ENCODE assay signal across 36 cellular contexts in genomic region chr1:164853146-164853545, GRCh38.
"Had no signal": no experiment of that assay in that cellular context is flagged by ENCODE, and none has a peak within 500 bp of the region (broad histone marks: within the 10 kb centered on the region; RNA-seq: fewer than 3 reads in every experiment).

No MANE protein-coding gene starts in this region.

- H3K4me3 Mint-ChIP-seq: activated CD4-positive, alpha-beta memory T cell treated with anti-CD3 and anti-CD28 coated beads, Interleukin-2, amount 10 ng/mL, durations not matched to agents 7 days and 5 days; activated CD4-positive, alpha-beta T cell treated with anti-CD3 and anti-CD28 coated beads for 36 hours; activated CD4-positive, alpha-beta T cell treated with anti-CD3 and anti-CD28 coated beads, Interleukin-2, amount 10 ng/mL, durations not matched to agents 7 days and 5 days; activated CD8-positive, alpha-beta memory T cell treated with anti-CD3 and anti-CD28 coated beads, Interleukin-2, amount 10 ng/mL, durations not matched to agents 7 days and 5 days; activated CD8-positive, alpha-beta T cell treated with anti-CD3 and anti-CD28 coated beads, Interleukin-2, amount 10 ng/mL, durations not matched to agents 7 days and 5 days; activated naive CD4-positive, alpha-beta T cell treated with anti-CD3 and anti-CD28 coated beads for 36 hours; activated naive CD8-positive, alpha-beta T cell treated with anti-CD3 and anti-CD28 coated beads for 36 hours; activated T-cell treated with anti-CD3 and anti-CD28 coated beads, Interleukin-2, amount 50 U/mL, for 24 hours; T-helper 1 cell treated with Interleukin-12 subunit alpha and Interleukin-12 subunit beta and Interleukin-4 antibody, amounts not matched to agents 30 μg/mL and 1 μg/mL, for 36 hours; T-helper 2 cell treated with Interferon-gamma antibody and Interleukin-4, amounts not matched to agents 5 μg/mL and 100 μg/mL, for 36 hours; WTC11 had no signal

- H3K4me1 Mint-ChIP-seq: activated CD4-positive, alpha-beta memory T cell treated with anti-CD3 and anti-CD28 coated beads, Interleukin-2, amount 10 ng/mL, durations not matched to agents 7 days and 5 days; activated CD4-positive, alpha-beta T cell treated with anti-CD3 and anti-CD28 coated beads for 36 hours; activated CD4-positive, alpha-beta T cell treated with anti-CD3 and anti-CD28 coated beads, Interleukin-2, amount 10 ng/mL, durations not matched to agents 7 days and 5 days; activated CD8-positive, alpha-beta memory T cell treated with anti-CD3 and anti-CD28 coated beads, Interleukin-2, amount 10 ng/mL, durations not matched to agents 7 days and 5 days; activated naive CD8-positive, alpha-beta T cell treated with anti-CD3 and anti-CD28 coated beads for 36 hours had no signal

- H3K4me1 ChIP-seq: adrenal gland, breast epithelium had no signal

- H3K27ac ChIP-seq: adrenal gland, body of pancreas, brain microvascular endothelial cell, breast epithelium, WERI-Rb-1 had no signal

- H3K27me3 ChIP-seq: adrenal gland, body of pancreas, brain microvascular endothelial cell, breast epithelium had no signal

- H3K9me3 ChIP-seq: adrenal gland, body of pancreas, breast epithelium had no signal

- H3K27me3 Mint-ChIP-seq: activated CD4-positive, alpha-beta memory T cell treated with anti-CD3 and anti-CD28 coated beads, Interleukin-2, amount 10 ng/mL, durations not matched to agents 7 days and 5 days; activated CD4-positive, alpha-beta T cell treated with anti-CD3 and anti-CD28 coated beads for 36 hours; activated CD4-positive, alpha-beta T cell treated with anti-CD3 and anti-CD28 coated beads, Interleukin-2, amount 10 ng/mL, durations not matched to agents 7 days and 5 days; activated CD8-positive, alpha-beta memory T cell treated with anti-CD3 and anti-CD28 coated beads, Interleukin-2, amount 10 ng/mL, durations not matched to agents 7 days and 5 days had no signal

- H3K9me3 Mint-ChIP-seq: activated CD4-positive, alpha-beta memory T cell treated with anti-CD3 and anti-CD28 coated beads, Interleukin-2, amount 10 ng/mL, durations not matched to agents 7 days and 5 days; activated CD4-positive, alpha-beta T cell treated with anti-CD3 and anti-CD28 coated beads, Interleukin-2, amount 10 ng/mL, durations not matched to agents 7 days and 5 days; activated naive CD4-positive, alpha-beta T cell treated with anti-CD3 and anti-CD28 coated beads for 36 hours; activated naive CD8-positive, alpha-beta T cell treated with anti-CD3 and anti-CD28 coated beads for 36 hours; activated T-cell treated with anti-CD3 and anti-CD28 coated beads, Interleukin-2, amount 50 U/mL, for 24 hours; activated T-helper 2 cell treated with anti-CD3 and anti-CD28 coated beads, Interferon-gamma antibody, Interleukin-2, Interleukin-4, amounts not matched to agents 10 μg/mL and 5 μg/mL and 100 μg/mL, durations not matched to agents 14 hours and 24 hours and 36 hours; T-helper 1 cell treated with Interleukin-12 subunit alpha and Interleukin-12 subunit beta and Interleukin-4 antibody, amounts not matched to agents 30 μg/mL and 1 μg/mL, for 36 hours had no signal

- H3K27ac Mint-ChIP-seq: activated CD4-positive, alpha-beta memory T cell treated with anti-CD3 and anti-CD28 coated beads, Interleukin-2, amount 10 ng/mL, durations not matched to agents 7 days and 5 days; activated CD4-positive, alpha-beta T cell treated with anti-CD3 and anti-CD28 coated beads for 36 hours; activated CD4-positive, alpha-beta T cell treated with anti-CD3 and anti-CD28 coated beads, Interleukin-2, amount 10 ng/mL, durations not matched to agents 7 days and 5 days; activated CD8-positive, alpha-beta memory T cell treated with anti-CD3 and anti-CD28 coated beads, Interleukin-2, amount 10 ng/mL, durations not matched to agents 7 days and 5 days; activated CD8-positive, alpha-beta T cell treated with anti-CD3 and anti-CD28 coated beads, Interleukin-2, amount 10 ng/mL, durations not matched to agents 7 days and 5 days; activated naive CD4-positive, alpha-beta T cell treated with anti-CD3 and anti-CD28 coated beads for 36 hours; activated naive CD4-positive, alpha-beta T cell treated with anti-CD3 and anti-CD28 coated beads, Interleukin-2, amount 50 U/mL, for 72 hours; activated naive CD8-positive, alpha-beta T cell treated with anti-CD3 and anti-CD28 coated beads for 36 hours; activated T-cell treated with anti-CD3 and anti-CD28 coated beads, Interleukin-2, amount 50 U/mL, for 24 hours; activated T-helper 2 cell treated with anti-CD3 and anti-CD28 coated beads, Interferon-gamma antibody, Interleukin-2, Interleukin-4, amounts not matched to agents 10 μg/mL and 5 μg/mL and 100 μg/mL, durations not matched to agents 14 hours and 24 hours and 36 hours; T-helper 1 cell treated with Interleukin-12 subunit alpha and Interleukin-12 subunit beta and Interleukin-4 antibody, amounts not matched to agents 30 μg/mL and 1 μg/mL, for 36 hours; T-helper 2 cell treated with Interferon-gamma antibody and Interleukin-4, amounts not matched to agents 5 μg/mL and 100 μg/mL, for 36 hours; WTC11 had no signal

- H3K36me3 ChIP-seq: adrenal gland, breast epithelium, WERI-Rb-1 had no signal

- H3K36me3 Mint-ChIP-seq: activated CD8-positive, alpha-beta memory T cell treated with anti-CD3 and anti-CD28 coated beads, Interleukin-2, amount 10 ng/mL, durations not matched to agents 7 days and 5 days; activated naive CD4-positive, alpha-beta T cell treated with anti-CD3 and anti-CD28 coated beads, Interleukin-2, amount 50 U/mL, for 72 hours; activated naive CD8-positive, alpha-beta T cell treated with anti-CD3 and anti-CD28 coated beads for 36 hours had no signal

- DNase-seq: activated CD4-positive, alpha-beta memory T cell treated with anti-CD3 and anti-CD28 coated beads, Interleukin-2, amount 10 ng/mL, durations not matched to agents 7 days and 5 days; activated CD4-positive, alpha-beta T cell treated with anti-CD3 and anti-CD28 coated beads for 1 hour; activated CD4-positive, alpha-beta T cell treated with anti-CD3 and anti-CD28 coated beads for 36 hours; activated CD4-positive, alpha-beta T cell treated with anti-CD3 and anti-CD28 coated beads for 48 hours; activated CD4-positive, alpha-beta T cell treated with anti-CD3 and anti-CD28 coated beads, Interleukin-2, amount 10 ng/mL, durations not matched to agents 7 days and 5 days; activated CD4-positive, alpha-beta T cell treated with anti-CD3 and anti-CD28 coated beads, Interleukin-2, amount 50 U/mL, for 48 hours; activated CD4-positive, CD25-positive, alpha-beta regulatory T cell; activated CD8-positive, alpha-beta memory T cell treated with anti-CD3 and anti-CD28 coated beads for 24 hours; activated CD8-positive, alpha-beta memory T cell treated with anti-CD3 and anti-CD28 coated beads, Interleukin-2, amount 10 ng/mL, durations not matched to agents 7 days and 5 days; activated CD8-positive, alpha-beta memory T cell treated with anti-CD3 and anti-CD28 coated beads, Interleukin-2, amount 50 U/mL, for 48 hours; activated CD8-positive, alpha-beta T cell treated with anti-CD3 and anti-CD28 coated beads, Interleukin-2, amount 10 ng/mL, durations not matched to agents 7 days and 5 days; activated effector memory CD4-positive, alpha-beta T cell treated with Interleukin-2 at 50 U/mL for 16 hours; activated gamma-delta T cell; activated naive CD4-positive, alpha-beta T cell treated with anti-CD3 and anti-CD28 coated beads for 36 hours; activated naive CD4-positive, alpha-beta T cell treated with anti-CD3 and anti-CD28 coated beads, Interleukin-2, amount 50 U/mL, for 16 hours; activated naive CD8-positive, alpha-beta T cell treated with anti-CD3 and anti-CD28 coated beads for 36 hours; activated T-cell treated with anti-CD3 and anti-CD28 coated beads, Interleukin-2, amount 50 U/mL, for 24 hours; activated T-cell treated with anti-CD3 and anti-CD28 coated beads, Interleukin-2, amount 50 U/mL, for 48 hours; adrenal gland; amniotic stem cell; aorta; body of pancreas; brain microvascular endothelial cell; central memory CD4-positive, alpha-beta T cell; cerebellar nuclear complex; SW 1271; T-helper 1 cell; T-helper 2 cell; T-helper 9 cell; WERI-Rb-1 had no signal

- H3K4me3 ChIP-seq: adrenal gland, body of pancreas, breast epithelium had no signal
